In genomic region chr2:111710085-111710484, GRCh38 we compare ENCODE assay signal across 19 cellular contexts.
"Had no signal": no experiment of that assay in that cellular context is flagged by ENCODE, and none has a peak within 500 bp of the region (broad histone marks: within the 10 kb centered on the region; RNA-seq: fewer than 3 reads in every experiment).

No MANE protein-coding gene starts in this region.

- H3K27me3 ChIP-seq: brain microvascular endothelial cell, right lobe of liver, spleen had no signal

- H3K36me3 ChIP-seq: brain microvascular endothelial cell, prostate gland, right lobe of liver, spleen had no signal

- H3K27ac ChIP-seq: brain microvascular endothelial cell, foreskin keratinocyte, prostate gland, right lobe of liver, spleen had no signal

- DNase-seq: activated CD4-positive, CD25-positive, alpha-beta regulatory T cell treated with anti-CD3 and anti-CD28 coated beads, Interleukin-2, amount 50 U/mL, for 72 hours; activated effector memory CD4-positive, alpha-beta T cell treated with anti-CD3 and anti-CD28 coated beads, Interleukin-2, amount 50 U/mL, for 16 hours; activated naive CD8-positive, alpha-beta T cell treated with anti-CD3 and anti-CD28 coated beads for 36 hours; amygdala; brain microvascular endothelial cell; effector memory CD4-positive, alpha-beta T cell; foreskin keratinocyte; immature natural killer cell; naive thymus-derived CD4-positive, alpha-beta T cell; occipital lobe; right lobe of liver; spleen; stimulated activated CD4-positive, alpha-beta T cell treated with anti-CD3 and anti-CD28 coated beads, Interleukin-1b, Interleukin-23, amount 100 ng/mL, for 48 hours; stimulated activated naive CD8-positive, alpha-beta T cell treated with anti-CD3 and anti-CD28 coated beads, Interleukin-15, amount 100 ng/mL, for 72 hours; T-helper 1 cell; T1000 had no signal

- H3K27me3 Mint-ChIP-seq: activated naive CD8-positive, alpha-beta T cell treated with anti-CD3 and anti-CD28 coated beads for 36 hours; type B pancreatic cell had no signal

- ATAC-seq: foreskin keratinocyte; right lobe of liver; SK-N-SH treated with all-trans-retinoic acid at 6 μM for 48 hours; stimulated activated naive CD8-positive, alpha-beta T cell treated with anti-CD3 and anti-CD28 coated beads, Interleukin-15, amount 100 ng/mL, for 72 hours had no signal

- H3K9me3 Mint-ChIP-seq: activated naive CD8-positive, alpha-beta T cell treated with anti-CD3 and anti-CD28 coated beads for 36 hours; immature natural killer cell had no signal

- H3K4me3 ChIP-seq: prostate gland, right lobe of liver, spleen had no signal

- H3K4me3 Mint-ChIP-seq: activated naive CD8-positive, alpha-beta T cell treated with anti-CD3 and anti-CD28 coated beads for 36 hours; immature natural killer cell; naive thymus-derived CD4-positive, alpha-beta T cell; stimulated activated naive CD8-positive, alpha-beta T cell treated with anti-CD3 and anti-CD28 coated beads, Interleukin-15, amount 100 ng/mL, for 72 hours; type B pancreatic cell had no signal

- H3K27ac Mint-ChIP-seq: activated naive CD8-positive, alpha-beta T cell treated with anti-CD3 and anti-CD28 coated beads for 36 hours; immature natural killer cell; naive thymus-derived CD4-positive, alpha-beta T cell; stimulated activated naive CD8-positive, alpha-beta T cell treated with anti-CD3 and anti-CD28 coated beads, Interleukin-15, amount 100 ng/mL, for 72 hours; type B pancreatic cell had no signal

- H3K36me3 Mint-ChIP-seq: activated naive CD8-positive, alpha-beta T cell treated with anti-CD3 and anti-CD28 coated beads for 36 hours; immature natural killer cell; type B pancreatic cell had no signal

- H3K9me3 ChIP-seq: prostate gland, right lobe of liver, spleen had no signal

- H3K4me1 ChIP-seq: foreskin keratinocyte, prostate gland had no signal
